Comparison of ENCODE assay signal across 33 cellular contexts in the genomic region with DNA sequence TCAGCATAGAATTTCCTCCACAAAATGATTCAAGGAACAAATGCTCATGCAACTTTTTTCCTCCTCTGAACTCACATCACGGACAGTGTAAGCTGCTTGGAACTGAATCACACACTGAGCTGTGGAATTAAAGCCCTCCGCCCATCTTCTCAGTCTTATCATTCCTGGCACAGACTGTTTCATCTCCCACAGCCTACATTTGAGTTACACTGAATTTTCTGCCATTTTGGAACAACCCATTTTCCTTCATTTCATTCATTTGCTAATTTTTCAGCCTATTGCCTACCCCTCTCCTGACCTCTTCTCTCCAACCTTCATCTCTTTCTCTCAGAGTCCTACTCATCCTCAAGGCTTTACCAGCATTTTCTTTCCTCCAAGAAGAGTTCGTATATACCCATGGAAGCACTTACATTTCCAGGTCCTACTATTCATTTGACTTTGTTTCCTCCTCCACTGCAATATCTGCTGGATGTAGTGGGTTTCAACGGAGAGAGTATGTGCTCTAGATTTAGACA. TPM values are rescaled to one million over a fixed set of nuclear protein-coding genes. Genes with fewer than 3 reads are reported as not detected.
"Had no signal": no experiment of that assay in that cellular context is flagged by ENCODE, and none has a peak within 500 bp of the region (broad histone marks: within the 10 kb centered on the region; RNA-seq: fewer than 3 reads in every experiment).

No MANE protein-coding gene starts in this region.

- ATAC-seq: activated T-cell treated with anti-CD3 and anti-CD28 coated beads, Interleukin-2, amount 50 U/mL, for 4 hours; PC-3 had no signal

- H3K4me3 ChIP-seq: MG63, Peyer's patch, SJSA1 had no signal

- H3K4me1 ChIP-seq: Peyer's patch, SJSA1 had no signal

- H3K9me3 ChIP-seq: MG63, Peyer's patch, SJSA1, SK-N-SH had no signal

- H3K4me2 ChIP-seq: SK-N-SH had no signal

- H3K36me3 ChIP-seq: brain microvascular endothelial cell, MG63, Peyer's patch, SJSA1 had no signal

- FAIRE-seq: TTC549 had no signal

- H3K9ac ChIP-seq: SK-N-SH had no signal

- H3K27ac ChIP-seq: brain microvascular endothelial cell, Peyer's patch, SJSA1, VCaP had no signal

- H3K27me3 ChIP-seq: brain microvascular endothelial cell, Peyer's patch, SJSA1 had no signal

- DNase-seq: activated B cell treated with CpG ODN at 0.5 μM for 24 hours; activated CD4-positive, alpha-beta memory T cell treated with anti-CD3 and anti-CD28 coated beads for 36 hours; activated CD4-positive, alpha-beta T cell treated with anti-CD3 and anti-CD28 coated beads for 4 hours; activated CD4-positive, alpha-beta T cell treated with anti-CD3 and anti-CD28 coated beads, Interleukin-2, amount 50 U/mL, for 1 hour; activated CD4-positive, CD25-positive, alpha-beta regulatory T cell treated with anti-CD3 and anti-CD28 coated beads, Interleukin-2, amount 50 U/mL, for 72 hours; activated CD8-positive, alpha-beta memory T cell treated with anti-CD3 and anti-CD28 coated beads, Interleukin-2, amount 50 U/mL, for 4 hours; activated gamma-delta T cell treated with Interleukin-2 at 50 U/mL for 16 hours; activated naive CD4-positive, alpha-beta T cell treated with anti-CD3 and anti-CD28 coated beads for 36 hours; activated naive CD8-positive, alpha-beta T cell treated with anti-CD3 and anti-CD28 coated beads for 36 hours; activated T-cell treated with anti-CD3 and anti-CD28 coated beads for 4 hours; activated T-cell treated with anti-CD3 and anti-CD28 coated beads, Interleukin-2, amount 50 U/mL, for 4 hours; amniotic stem cell; aorta; brain microvascular endothelial cell; Kasumi-1; KG1; MG63; NCI-H1048; NCI-H1105 treated with DMSO at 0.1 percent for 48 hours; NCI-H1436; NCI-H1694; NCI-H1930; NCI-H2081 treated with DMSO at 0.1 percent for 48 hours; NCI-H345; NCI-H524 treated with DMSO at 0.1 percent for 48 hours; PC-3; Peyer's patch; RPMI8226; SHP77 treated with DMSO at 0.1 percent for 48 hours had no signal

RNA-seq across cellular contexts. Expression of a gene that starts 39.1 kb away (rescaled TPM):
- total RNA-seq: activated B cell treated with CpG ODN at 0.5 μM for 24 hours had no signal
